ENCODE assay signal across 20 cellular contexts in the genomic region with DNA sequence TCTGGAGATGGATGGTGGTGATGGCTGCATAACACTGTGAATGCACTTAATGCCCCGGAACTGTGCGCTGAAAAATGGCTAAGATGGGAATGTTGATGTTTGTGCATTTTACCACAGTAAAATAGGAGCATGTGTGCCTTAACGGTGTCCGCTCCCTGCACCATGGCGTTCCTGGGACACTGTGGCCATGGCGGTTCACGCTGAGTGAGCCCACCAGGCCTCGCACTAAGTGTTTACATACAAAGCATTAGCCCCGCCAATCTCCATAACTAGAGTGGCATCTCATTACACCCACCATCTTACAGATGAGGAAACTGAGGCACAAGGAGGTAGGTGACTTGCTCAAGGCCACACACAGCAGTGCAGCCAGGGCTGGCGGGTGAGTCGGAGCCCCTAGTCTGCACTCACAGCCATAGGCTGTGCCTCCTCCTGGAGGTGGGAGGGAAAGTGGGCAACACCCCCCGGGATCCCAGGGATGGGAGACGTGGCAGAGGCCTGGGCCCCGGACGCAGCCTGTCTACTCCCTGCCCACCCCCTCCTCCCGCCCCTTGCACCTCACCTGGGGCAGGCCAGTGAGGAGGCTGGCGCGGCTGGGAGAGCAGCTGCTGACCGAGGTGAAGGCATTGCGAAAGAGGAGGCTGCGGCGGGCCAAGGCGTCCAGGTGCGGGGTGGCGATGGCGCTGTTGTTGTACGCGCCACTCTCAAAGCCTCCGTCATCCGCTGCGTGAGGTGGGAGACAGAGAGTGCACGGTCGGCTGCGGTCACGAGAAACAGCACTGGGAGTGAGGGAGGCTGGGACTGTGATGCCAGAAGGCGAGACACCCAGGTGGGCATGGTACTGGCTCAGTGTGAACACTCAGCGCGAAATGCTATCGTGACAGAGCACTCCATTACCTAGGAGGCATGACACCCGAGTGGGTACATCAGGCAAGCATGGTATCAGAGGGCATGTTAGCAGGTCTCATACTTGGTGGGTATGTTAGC. TPM values are rescaled to one million over a fixed set of nuclear protein-coding genes. Genes with fewer than 3 reads are reported as not detected.
"Had no signal": no experiment of that assay in that cellular context is flagged by ENCODE, and none has a peak within 500 bp of the region (broad histone marks: within the 10 kb centered on the region; RNA-seq: fewer than 3 reads in every experiment).

No MANE protein-coding gene starts in this region.

- H3K9me3 Mint-ChIP-seq: activated B cell treated with CpG ODN at 0.5 μM for 24 hours; activated CD8-positive, alpha-beta T cell treated with anti-CD3 and anti-CD28 coated beads for 36 hours; activated naive CD8-positive, alpha-beta T cell treated with anti-CD3 and anti-CD28 coated beads, Interleukin-2, amount 10 ng/mL, durations not matched to agents 7 days and 5 days; activated T-cell treated with anti-CD3 and anti-CD28 coated beads, Interleukin-2, amount 50 U/mL, for 72 hours; mesothelial cell of epicardium had no signal

- H3K9me3 ChIP-seq: upper lobe of left lung had no signal

- DNase-seq: activated B cell treated with CpG ODN at 0.5 μM for 24 hours; activated CD4-positive, alpha-beta T cell treated with anti-CD3 and anti-CD28 coated beads for 48 hours; activated CD8-positive, alpha-beta T cell treated with anti-CD3 and anti-CD28 coated beads for 36 hours; activated gamma-delta T cell treated with Interleukin-2 at 50 U/mL for 16 hours; activated naive CD8-positive, alpha-beta T cell treated with anti-CD3 and anti-CD28 coated beads, Interleukin-2, amount 10 ng/mL, durations not matched to agents 7 days and 5 days; activated T-cell treated with anti-CD3 and anti-CD28 coated beads, Interleukin-2, amount 50 U/mL, for 72 hours; cerebellar nuclear complex; dermis blood vessel endothelial cell; foreskin melanocyte; left cardiac atrium; small intestine; stimulated activated CD4-positive, alpha-beta T cell treated with anti-CD3 and anti-CD28 coated beads, Interleukin-4, amount 100 ng/mL, for 24 hours; stimulated activated naive CD4-positive, alpha-beta T cell treated with Interleukin-2 at 50 U/mL for 16 hours had no signal

- ATAC-seq: activated CD8-positive, alpha-beta T cell treated with anti-CD3 and anti-CD28 coated beads for 36 hours; activated T-cell treated with anti-CD3 and anti-CD28 coated beads, Interleukin-2, amount 50 U/mL, for 72 hours; left cardiac atrium had no signal

- H3K27ac Mint-ChIP-seq: activated B cell treated with CpG ODN at 0.5 μM for 24 hours; activated CD8-positive, alpha-beta T cell treated with anti-CD3 and anti-CD28 coated beads for 36 hours; activated naive CD8-positive, alpha-beta T cell treated with anti-CD3 and anti-CD28 coated beads, Interleukin-2, amount 10 ng/mL, durations not matched to agents 7 days and 5 days; activated T-cell treated with anti-CD3 and anti-CD28 coated beads, Interleukin-2, amount 50 U/mL, for 72 hours; mesothelial cell of epicardium had no signal

- H3K27me3 Mint-ChIP-seq: activated B cell treated with CpG ODN at 0.5 μM for 24 hours; activated CD8-positive, alpha-beta T cell treated with anti-CD3 and anti-CD28 coated beads for 36 hours; brain had no signal

- H3K27me3 ChIP-seq: upper lobe of left lung had no signal

- H3K4me3 Mint-ChIP-seq: activated B cell treated with CpG ODN at 0.5 μM for 24 hours; activated CD8-positive, alpha-beta T cell treated with anti-CD3 and anti-CD28 coated beads for 36 hours; activated naive CD8-positive, alpha-beta T cell treated with anti-CD3 and anti-CD28 coated beads, Interleukin-2, amount 10 ng/mL, durations not matched to agents 7 days and 5 days; mesothelial cell of epicardium had no signal

- H3K36me3 Mint-ChIP-seq: activated naive CD8-positive, alpha-beta T cell treated with anti-CD3 and anti-CD28 coated beads, Interleukin-2, amount 10 ng/mL, durations not matched to agents 7 days and 5 days had no signal

- H3K27ac ChIP-seq: epithelial cell of prostate, upper lobe of left lung had no signal

- H3K4me3 ChIP-seq: lung, upper lobe of left lung had no signal

RNA-seq across cellular contexts. Expression of a gene that starts 46.9 kb away (rescaled TPM):
- total RNA-seq: activated B cell treated with CpG ODN at 0.5 μM for 24 hours; activated naive CD8-positive, alpha-beta T cell treated with anti-CD3 and anti-CD28 coated beads, Interleukin-2, amount 10 ng/mL, durations not matched to agents 7 days and 5 days; left cardiac atrium; T-helper 2 cell treated with Interferon-gamma antibody and Interleukin-4, amounts not matched to agents 100 ng/mL and 5 ng/mL, for 36 hours had no signal
- polyA plus RNA-seq: fibroblast of lung had no signal
